Comparison of ENCODE assay signal across 18 cellular contexts in the genomic region with DNA sequence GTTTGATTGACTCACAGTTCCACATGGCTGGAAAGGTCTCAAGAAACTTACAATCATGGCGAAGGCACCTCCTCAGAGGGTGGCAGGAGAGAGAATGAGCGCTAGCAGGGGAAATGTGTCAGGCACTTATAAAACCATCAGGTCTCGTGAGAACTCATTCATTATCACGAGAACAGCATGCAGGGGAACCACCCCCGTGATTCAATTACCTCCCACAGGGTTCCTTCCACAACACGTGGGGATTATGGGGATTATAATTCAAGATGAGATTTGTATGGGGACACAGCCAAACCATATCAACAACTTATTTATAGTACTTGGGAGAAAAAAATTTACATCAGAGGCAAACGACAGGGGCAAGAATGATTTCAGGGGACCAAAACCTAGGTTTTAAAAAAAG. TPM values are rescaled to one million over a fixed set of nuclear protein-coding genes. Genes with fewer than 3 reads are reported as not detected.
DNase-seq lines count a peak whose midpoint lies in the region; ATAC-seq and TF ChIP-seq lines count a peak whose summit lies in the region.
"Had no signal": no experiment of that assay in that cellular context is flagged by ENCODE, and none has a peak within 500 bp of the region (broad histone marks: within the 10 kb centered on the region; RNA-seq: fewer than 3 reads in every experiment).

No MANE protein-coding gene starts in this region.

- peaks cover 13% of the 10 kb centered on the region for H3K36me3 ChIP-seq in left ventricle myocardium inferior
- H3K36me3 ChIP-seq in adipocyte (ENCODE audit: control insufficient read depth, insufficient read depth, low read length, severe bottlenecking) = peaks cover 33% of the 10 kb centered on the region
- no peaks in the 10 kb centered on the region for H3K36me3 ChIP-seq in naive thymus-derived CD4-positive, alpha-beta T cell (ENCODE audit: control insufficient read depth in 2 of 3, insufficient read depth in 3 of 3, low read length in 3 of 3)
- H3K36me3 ChIP-seq: SJCRH30 had no signal

- peaks cover 66% of the 10 kb centered on the region for H3K4me1 ChIP-seq in left ventricle myocardium inferior
- peaks cover 33% of the 10 kb centered on the region for H3K4me1 ChIP-seq in adipocyte (ENCODE audit: control insufficient read depth, insufficient read depth, low read length)
- no peaks in the 10 kb centered on the region for H3K4me1 ChIP-seq in naive thymus-derived CD4-positive, alpha-beta T cell (ENCODE audit: control insufficient read depth in 2 of 2, insufficient read depth in 2 of 2, low read length in 2 of 2)
- H3K4me1 ChIP-seq: SJCRH30 had no signal

- POLR2A ChIA-PET in naive thymus-derived CD4-positive, alpha-beta T cell (lab: Charles Lee) = no interaction called here

- H3K4me3 Mint-ChIP-seq in nephron (peak overlapping the region in 2 of 3 experiments; percentile 24 to 73), type B pancreatic cell (peak overlapping the region; percentile 44)
- peak overlapping the region in 3 of 10 donors; percentile 2 to 24 (median 8) for H3K4me3 Mint-ChIP-seq in naive thymus-derived CD4-positive, alpha-beta T cell
- H3K4me3 Mint-ChIP-seq: activated naive CD8-positive, alpha-beta T cell treated with anti-CD3 and anti-CD28 coated beads, Interleukin-2, amount 10 ng/mL, durations not matched to agents 7 days and 5 days; nephron progenitor cell; WTC11 had no signal

- H3K27me3 Mint-ChIP-seq in nephron (ENCODE audit: low read depth) (peaks cover 33% of the 10 kb centered on the region), type B pancreatic cell (peaks cover 59% of the 10 kb centered on the region)
- H3K27me3 Mint-ChIP-seq in naive thymus-derived CD4-positive, alpha-beta T cell = peaks cover 5 to 47% (median 10%) of the 10 kb centered on the region in 5 donors

- no peak overlapping the region for H3K4me3 ChIP-seq in left ventricle myocardium inferior
- peak overlapping the region; percentile 90 for H3K4me3 ChIP-seq in adipocyte (ENCODE audit: low read length)
- no peak overlapping the region for H3K4me3 ChIP-seq in naive thymus-derived CD4-positive, alpha-beta T cell (ENCODE audit: low read length)
- H3K4me3 ChIP-seq: lung, SJCRH30 had no signal

- DNase-seq in left ventricle myocardium inferior (no peak), Right ventricle myocardium superior (no peak), adipocyte (ENCODE audit: low read depth) (no peak), type B pancreatic cell (ENCODE audit: extremely low spot score, unreplicated experiment) (no peak), mesenteric fat pad (ENCODE audit: low spot score) (no peak), DMS153 treated with DMSO at 0.1 percent for 48 hours (lab: John Stamatoyannopoulos, UW; ENCODE audit: unreplicated experiment) (no peak)
- no peak for DNase-seq in naive thymus-derived CD4-positive, alpha-beta T cell
- DNase-seq: activated naive CD8-positive, alpha-beta T cell treated with anti-CD3 and anti-CD28 coated beads, Interleukin-2, amount 10 ng/mL, durations not matched to agents 7 days and 5 days; KBM-7; NCI-H1930; nephron progenitor cell; SJCRH30; stimulated activated naive CD4-positive, alpha-beta T cell; T-helper 2 cell had no signal

- H3K27ac Mint-ChIP-seq in nephron (no peak overlapping the region), type B pancreatic cell (no peak overlapping the region)
- no peak overlapping the region for H3K27ac Mint-ChIP-seq in naive thymus-derived CD4-positive, alpha-beta T cell
- H3K27ac Mint-ChIP-seq: activated naive CD8-positive, alpha-beta T cell treated with anti-CD3 and anti-CD28 coated beads, Interleukin-2, amount 10 ng/mL, durations not matched to agents 7 days and 5 days; nephron progenitor cell; WTC11 had no signal

- peak overlapping the region; percentile 94 for H3K27ac ChIP-seq in left ventricle myocardium inferior (replicated peaks)
- H3K27ac ChIP-seq in naive thymus-derived CD4-positive, alpha-beta T cell (ENCODE audit: low read depth, low read length) = no peak overlapping the region
- H3K27ac ChIP-seq: SJCRH30 had no signal

- no peak overlapping the region for H3K9ac ChIP-seq in adipocyte (ENCODE audit: low read length)

- no peaks in the 10 kb centered on the region for H3K27me3 ChIP-seq in left ventricle myocardium inferior (ENCODE audit: low read depth)
- no peaks in the 10 kb centered on the region for H3K27me3 ChIP-seq in adipocyte (replicated peaks; ENCODE audit: control insufficient read depth, insufficient read depth, low read length)
- no peaks in the 10 kb centered on the region for H3K27me3 ChIP-seq in naive thymus-derived CD4-positive, alpha-beta T cell (ENCODE audit: control insufficient read depth in 2 of 2, insufficient read depth in 2 of 2, low read length in 2 of 2)

- H3K36me3 Mint-ChIP-seq in nephron (ENCODE audit: low read depth) (no peaks in the 10 kb centered on the region), type B pancreatic cell (peaks cover 4% of the 10 kb centered on the region)
- H3K36me3 Mint-ChIP-seq in naive thymus-derived CD4-positive, alpha-beta T cell = peaks cover 0 to 3% (median 0%) of the 10 kb centered on the region in 5 donors
- H3K36me3 Mint-ChIP-seq: WTC11 had no signal

- H3K9me3 ChIP-seq in left ventricle myocardium inferior (replicated peaks) (no peaks in the 10 kb centered on the region), adipocyte (ENCODE audit: control insufficient read depth, low read length) (no peaks in the 10 kb centered on the region)
- H3K9me3 ChIP-seq in naive thymus-derived CD4-positive, alpha-beta T cell (ENCODE audit: control insufficient read depth in 2 of 3, low read length in 3 of 3) = no peaks in the 10 kb centered on the region
- H3K9me3 ChIP-seq: SJCRH30 had no signal

- TF ChIP-seq CTCF in left ventricle myocardium inferior (IDR thresholded peaks at IDR 0.05; ENCODE audit: borderline replicate concordance) (no peak), nephron (IDR thresholded peaks at IDR 0.05; ENCODE audit: unreplicated experiment in 3 of 3) (no peak), type B pancreatic cell (conservative IDR thresholded peaks at IDR 0.05) (no peak)

- ATAC-seq in Right ventricle myocardium superior (ENCODE audit: poor library complexity) = no peak
- ATAC-seq in naive thymus-derived CD4-positive, alpha-beta T cell = no peak
- ATAC-seq: esophagus mucosa, WTC11 had no signal

- intact Hi-C loops in left ventricle myocardium inferior (cut with micrococcal nuclease) (no loop called here), Right ventricle myocardium superior (cut with DNase I) (no loop called here)
- intact Hi-C loops in naive thymus-derived CD4-positive, alpha-beta T cell (cut with micrococcal nuclease) = no loop called here

- peaks cover 17% of the 10 kb centered on the region for H3K4me1 Mint-ChIP-seq in nephron
- peaks cover 14% of the 10 kb centered on the region for H3K4me1 Mint-ChIP-seq in type B pancreatic cell (ENCODE audit: unreplicated experiment)
- H3K4me1 Mint-ChIP-seq in naive thymus-derived CD4-positive, alpha-beta T cell = peaks cover 10 to 29% (median 16%) of the 10 kb centered on the region in 7 donors

- CTCF ChIA-PET in naive thymus-derived CD4-positive, alpha-beta T cell (lab: Charles Lee) = interaction anchor here (0.6 kb wide), 1 partner anchor 1094 kb away, joined by 4 read pairs; no protein-coding TSS in a partner anchor

- H3K9me3 Mint-ChIP-seq in nephron (no peaks in the 10 kb centered on the region), type B pancreatic cell (no peaks in the 10 kb centered on the region)
- H3K9me3 Mint-ChIP-seq in naive thymus-derived CD4-positive, alpha-beta T cell = no peaks in the 10 kb centered on the region
- H3K9me3 Mint-ChIP-seq: activated naive CD8-positive, alpha-beta T cell treated with anti-CD3 and anti-CD28 coated beads, Interleukin-2, amount 10 ng/mL, durations not matched to agents 7 days and 5 days; nephron progenitor cell; WTC11 had no signal

RNA-seq across cellular contexts. Expression of a gene that starts 3.0 kb away (rescaled TPM):
- total RNA-seq in left ventricle myocardium inferior = 33.4 TPM
- total RNA-seq in Right ventricle myocardium superior = 30.4 TPM
- total RNA-seq in type B pancreatic cell (ENCODE audit: low replicate concordance) = 6.5 and 9.7 TPM in 2 replicates
- total RNA-seq in mesenteric fat pad = 49.4 TPM
- 10 to 100 TPM in 1 of 5 experiments, 1 to 10 TPM in 4; 2.2 to 13.7 (median 7.0) TPM for total RNA-seq in naive thymus-derived CD4-positive, alpha-beta T cell
- polyA plus RNA-seq in naive thymus-derived CD4-positive, alpha-beta T cell = 1 to 10 TPM in 1 of 2 donors, under 1 TPM in 1; 0.48 to 2.1 TPM
- total RNA-seq: SJCRH30 had no signal
